Comparison of ENCODE assay signal across 1 cellular context in the genomic region with DNA sequence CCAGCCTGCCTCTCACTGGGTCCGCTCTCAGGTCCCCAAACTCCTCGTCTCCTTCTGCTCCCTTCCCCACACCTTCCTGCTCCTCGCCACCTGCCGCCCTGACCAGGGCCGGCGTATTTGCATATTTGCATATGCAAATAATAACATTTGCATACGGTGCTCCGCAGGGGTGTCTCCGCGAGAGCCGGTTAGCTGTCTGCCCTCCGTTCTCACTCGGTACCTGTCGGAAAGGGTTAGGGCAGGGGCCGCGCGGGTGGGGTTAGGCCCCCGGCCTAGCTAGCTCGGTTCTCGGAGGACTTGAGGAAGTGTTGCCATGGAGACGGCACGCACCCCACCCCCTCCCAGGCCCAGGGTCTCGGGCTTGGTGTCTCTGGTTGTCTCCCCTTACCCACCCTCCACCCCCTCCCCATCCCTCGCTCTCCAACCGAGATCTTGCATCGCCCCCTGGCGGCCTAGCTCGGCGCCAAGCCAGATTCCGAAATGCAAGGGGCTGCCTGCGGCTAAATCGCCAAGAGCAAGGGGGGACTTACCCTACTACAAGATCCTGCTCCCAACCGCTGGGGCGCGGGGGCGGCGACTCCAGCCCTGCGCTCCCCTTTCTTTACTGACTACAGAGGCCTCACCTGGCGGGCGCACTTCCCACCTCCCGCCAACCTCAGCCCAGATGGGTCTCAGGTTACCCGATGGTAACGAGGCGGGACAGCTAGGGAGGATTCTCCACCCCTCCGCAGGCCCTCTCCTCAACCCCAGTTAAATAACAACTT.
A peak's percentile ranks its signal among the peaks of the same experiment; 100 is the strongest.
TF ChIP-seq lines count a peak whose summit lies in the region.

No MANE protein-coding gene starts in this region.

TF ChIP-seq in K562, 482 proteins besides CTCF, POLR2A, EP300 and RAD21 (continued from another document and continues in another):
- TF ChIP-seq, protein P1, sequence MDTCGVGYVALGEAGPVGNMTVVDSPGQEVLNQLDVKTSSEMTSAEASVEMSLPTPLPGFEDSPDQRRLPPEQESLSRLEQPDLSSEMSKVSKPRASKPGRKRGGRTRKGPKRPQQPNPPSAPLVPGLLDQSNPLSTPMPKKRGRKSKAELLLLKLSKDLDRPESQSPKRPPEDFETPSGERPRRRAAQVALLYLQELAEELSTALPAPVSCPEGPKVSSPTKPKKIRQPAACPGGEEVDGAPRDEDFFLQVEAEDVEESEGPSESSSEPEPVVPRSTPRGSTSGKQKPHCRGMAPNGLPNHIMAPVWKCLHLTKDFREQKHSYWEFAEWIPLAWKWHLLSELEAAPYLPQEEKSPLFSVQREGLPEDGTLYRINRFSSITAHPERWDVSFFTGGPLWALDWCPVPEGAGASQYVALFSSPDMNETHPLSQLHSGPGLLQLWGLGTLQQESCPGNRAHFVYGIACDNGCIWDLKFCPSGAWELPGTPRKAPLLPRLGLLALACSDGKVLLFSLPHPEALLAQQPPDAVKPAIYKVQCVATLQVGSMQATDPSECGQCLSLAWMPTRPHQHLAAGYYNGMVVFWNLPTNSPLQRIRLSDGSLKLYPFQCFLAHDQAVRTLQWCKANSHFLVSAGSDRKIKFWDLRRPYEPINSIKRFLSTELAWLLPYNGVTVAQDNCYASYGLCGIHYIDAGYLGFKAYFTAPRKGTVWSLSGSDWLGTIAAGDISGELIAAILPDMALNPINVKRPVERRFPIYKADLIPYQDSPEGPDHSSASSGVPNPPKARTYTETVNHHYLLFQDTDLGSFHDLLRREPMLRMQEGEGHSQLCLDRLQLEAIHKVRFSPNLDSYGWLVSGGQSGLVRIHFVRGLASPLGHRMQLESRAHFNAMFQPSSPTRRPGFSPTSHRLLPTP (IDR thresholded peaks at IDR 0.05; ENCODE audit: borderline replicate concordance, extremely low read depth, insufficient read length): no peak
- TF ChIP-seq SAFB (IDR thresholded peaks at IDR 0.05; ENCODE audit: borderline replicate concordance, low read depth, low read length) (no peak), DEAF1 (CRISPR knock-in tag; IDR thresholded peaks at IDR 0.05) (no peak), MTA1 (IDR thresholded peaks at IDR 0.05; ENCODE audit: borderline replicate concordance) (no peak; the same call in 1 of the 2 replicates), PHB2 (IDR thresholded peaks at IDR 0.05; ENCODE audit: low read depth) (no peak), SRF (CRISPR knock-in tag; IDR thresholded peaks at IDR 0.05) (no peak; a peak in 1 of 4 replicates), ZSCAN32 (CRISPR knock-in tag; IDR thresholded peaks at IDR 0.05) (no peak), ZNF324 (CRISPR knock-in tag; IDR thresholded peaks at IDR 0.05) (no peak), ZNF561 (CRISPR knock-in tag; conservative IDR thresholded peaks at IDR 0.05) (no peak), KDM4B (IDR thresholded peaks at IDR 0.05; ENCODE audit: borderline replicate concordance in 2 of 2, low read depth in 1 of 2) (no peak), REST (CRISPR knock-in tag; IDR thresholded peaks at IDR 0.05; ENCODE audit: low read depth) (no peak), CCAR2 (IDR thresholded peaks at IDR 0.05; ENCODE audit: low read depth, low read length) (no peak), TCF7 (IDR thresholded peaks at IDR 0.05; ENCODE audit: borderline replicate concordance) (no peak), MCM5 (IDR thresholded peaks at IDR 0.05; ENCODE audit: low read depth) (no peak), GABPA (tag; conservative IDR thresholded peaks at IDR 0.05; ENCODE audit: low read depth) (no peak), STAT5A (IDR thresholded peaks at IDR 0.05; ENCODE audit: borderline replicate concordance, low read length) (no peak), E2F6 (IDR thresholded peaks at IDR 0.05; ENCODE audit: borderline replicate concordance in 1 of 2, extremely low read depth in 1 of 2, insufficient read depth in 1 of 2, insufficient read length in 1 of 2, low read depth in 1 of 2, low read length in 1 of 2, poor library complexity in 1 of 2, severe bottlenecking in 1 of 2) (peak in 1 of 2 experiments; percentile 35), KDM5B (IDR thresholded peaks at IDR 0.05; ENCODE audit: insufficient replicate concordance, low read depth, low read length) (no peak), KDM1A (IDR thresholded peaks at IDR 0.05) (peak in 1 of 2 experiments; percentile 46; a peak in 1 of 4 replicates), SIN3B (IDR thresholded peaks at IDR 0.05; ENCODE audit: low read depth) (no peak), GTF2E2 (tag; IDR thresholded peaks at IDR 0.05) (no peak), GABPB1 (CRISPR knock-in tag; IDR thresholded peaks at IDR 0.05) (no peak), PHF8 (IDR thresholded peaks at IDR 0.05; ENCODE audit: borderline replicate concordance, low read length) (no peak), SNRNP70 (optimal IDR thresholded peaks at IDR 0.05; ENCODE audit: low read depth, low read length) (no peak), SPI1 (IDR thresholded peaks at IDR 0.05; ENCODE audit: borderline replicate concordance, low read depth, low read length) (no peak), SUPT5H (IDR thresholded peaks at IDR 0.05) (no peak), ARID2 (IDR thresholded peaks at IDR 0.05) (0 out of 2 replicates have a peak, but pooled peaks have one; percentile 13), KLF1 (tag; IDR thresholded peaks at IDR 0.05) (no peak), NKRF (IDR thresholded peaks at IDR 0.05; ENCODE audit: borderline replicate concordance) (no peak), PATZ1 (CRISPR knock-in tag; IDR thresholded peaks at IDR 0.05; ENCODE audit: borderline replicate concordance) (no peak), ZEB2 (IDR thresholded peaks at IDR 0.05) (peak; percentile 61), ILF3 (IDR thresholded peaks at IDR 0.05; ENCODE audit: borderline replicate concordance) (no peak), SMARCA4 (IDR thresholded peaks at IDR 0.05) (no peak), XRCC4 (IDR thresholded peaks at IDR 0.05; ENCODE audit: extremely low read depth, insufficient read depth, insufficient read length) (no peak), RBM25 (IDR thresholded peaks at IDR 0.05; ENCODE audit: low read depth, low read length, severe bottlenecking) (no peak), ZNF699 (CRISPR knock-in tag; IDR thresholded peaks at IDR 0.05; ENCODE audit: insufficient replicate concordance) (no peak), RFX1 (IDR thresholded peaks at IDR 0.05) (peak; percentile 87), SRSF9 (IDR thresholded peaks at IDR 0.05; ENCODE audit: borderline replicate concordance, low read depth, low read length) (no peak), PRDM10 (IDR thresholded peaks at IDR 0.05; ENCODE audit: partially characterized antibody) (no peak), MCM3 (IDR thresholded peaks at IDR 0.05) (no peak), PHF21A (IDR thresholded peaks at IDR 0.05; ENCODE audit: borderline replicate concordance, low read depth) (peak; percentile 74; the same call in 1 of the 2 replicates), ZNF586 (CRISPR knock-in tag; conservative IDR thresholded peaks at IDR 0.05) (no peak), SAFB2 (IDR thresholded peaks at IDR 0.05; ENCODE audit: borderline replicate concordance, low read depth, low read length, severe bottlenecking) (no peak), SIRT6 (IDR thresholded peaks at IDR 0.05; ENCODE audit: low read depth, low read length) (no peak)
- TF ChIP-seq, protein P2, sequence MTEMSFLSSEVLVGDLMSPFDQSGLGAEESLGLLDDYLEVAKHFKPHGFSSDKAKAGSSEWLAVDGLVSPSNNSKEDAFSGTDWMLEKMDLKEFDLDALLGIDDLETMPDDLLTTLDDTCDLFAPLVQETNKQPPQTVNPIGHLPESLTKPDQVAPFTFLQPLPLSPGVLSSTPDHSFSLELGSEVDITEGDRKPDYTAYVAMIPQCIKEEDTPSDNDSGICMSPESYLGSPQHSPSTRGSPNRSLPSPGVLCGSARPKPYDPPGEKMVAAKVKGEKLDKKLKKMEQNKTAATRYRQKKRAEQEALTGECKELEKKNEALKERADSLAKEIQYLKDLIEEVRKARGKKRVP (CRISPR knock-in tag; IDR thresholded peaks at IDR 0.05): no peak
